ENCODE assay signal across 1 cellular context in the genomic region with DNA sequence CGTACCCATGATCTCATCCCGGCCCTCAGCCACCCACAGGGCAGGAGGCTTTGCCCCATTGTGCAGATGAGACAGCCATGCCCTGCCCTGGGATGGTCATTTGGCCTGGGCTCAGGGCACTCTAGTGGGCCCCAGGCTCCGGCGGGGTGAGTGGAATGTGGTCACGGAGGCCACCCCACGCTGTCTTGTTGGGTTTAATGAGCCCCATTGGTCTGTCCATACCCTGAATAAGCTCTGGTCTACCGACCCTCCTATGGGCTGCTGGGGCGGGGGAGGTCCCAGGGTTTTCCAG.
TF ChIP-seq lines count a peak whose summit lies in the region.

No MANE protein-coding gene starts in this region.

TF ChIP-seq in A549, 52 proteins besides CTCF, POLR2A, EP300 and RAD21 (continued from another document):
- TF ChIP-seq JUNB (IDR thresholded peaks at IDR 0.05): no peak
- TF ChIP-seq HOXB13 (CRISPR knock-in tag; IDR thresholded peaks at IDR 0.05; ENCODE audit: low read depth): no peak
- no peak for TF ChIP-seq HEYL (CRISPR knock-in tag; IDR thresholded peaks at IDR 0.05)
- no peak for TF ChIP-seq ESRRA (IDR thresholded peaks at IDR 0.05; ENCODE audit: borderline replicate concordance, low read length)
- TF ChIP-seq SREBF2 (IDR thresholded peaks at IDR 0.05): no peak
- no peak for TF ChIP-seq HOXA7 (CRISPR knock-in tag; IDR thresholded peaks at IDR 0.05)
- TF ChIP-seq ZSCAN20 (CRISPR knock-in tag; IDR thresholded peaks at IDR 0.05): no peak
- TF ChIP-seq, protein P1, sequence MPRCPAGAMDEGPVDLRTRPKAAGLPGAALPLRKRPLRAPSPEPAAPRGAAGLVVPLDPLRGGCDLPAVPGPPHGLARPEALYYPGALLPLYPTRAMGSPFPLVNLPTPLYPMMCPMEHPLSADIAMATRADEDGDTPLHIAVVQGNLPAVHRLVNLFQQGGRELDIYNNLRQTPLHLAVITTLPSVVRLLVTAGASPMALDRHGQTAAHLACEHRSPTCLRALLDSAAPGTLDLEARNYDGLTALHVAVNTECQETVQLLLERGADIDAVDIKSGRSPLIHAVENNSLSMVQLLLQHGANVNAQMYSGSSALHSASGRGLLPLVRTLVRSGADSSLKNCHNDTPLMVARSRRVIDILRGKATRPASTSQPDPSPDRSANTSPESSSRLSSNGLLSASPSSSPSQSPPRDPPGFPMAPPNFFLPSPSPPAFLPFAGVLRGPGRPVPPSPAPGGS (IDR thresholded peaks at IDR 0.05): no peak
- no peak for TF ChIP-seq FOSL2 (IDR thresholded peaks at IDR 0.05)
- TF ChIP-seq FOSL2 (CRISPR knock-in tag; IDR thresholded peaks at IDR 0.05): no peak
